ENCODE assay signal across 18 cellular contexts in the genomic region with DNA sequence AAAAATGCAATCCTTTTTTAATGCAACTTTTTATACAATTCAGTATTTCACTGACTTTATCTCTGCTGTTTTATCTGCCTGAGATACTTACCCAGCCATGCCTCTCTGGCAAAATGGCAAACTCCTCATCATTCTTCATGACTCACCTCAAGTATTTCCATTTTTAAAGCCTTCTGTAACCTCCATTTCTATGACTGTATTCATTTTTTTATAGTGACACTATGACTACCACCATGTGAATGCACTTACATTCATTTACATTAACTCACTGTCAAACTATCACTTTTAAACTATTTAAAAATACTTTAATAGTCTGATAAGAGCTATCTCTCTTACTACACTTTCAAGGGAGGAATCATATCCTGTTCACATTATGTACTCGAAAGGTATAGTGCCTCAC.
A peak's percentile ranks its signal among the peaks of the same experiment; 100 is the strongest.
DNase-seq lines count a peak whose midpoint lies in the region; ATAC-seq and TF ChIP-seq lines count a peak whose summit lies in the region.
"Had no signal": no experiment of that assay in that cellular context is flagged by ENCODE, and none has a peak within 500 bp of the region (broad histone marks: within the 10 kb centered on the region; RNA-seq: fewer than 3 reads in every experiment).

No MANE protein-coding gene starts in this region.

- no peaks in the 10 kb centered on the region for H3K79me1 ChIP-seq in trophoblast cell (ENCODE audit: low read length)

- H4K12ac ChIP-seq in trophoblast cell (ENCODE audit: low read depth, low read length): no peak overlapping the region

- no peak overlapping the region for H2AK5ac ChIP-seq in trophoblast cell (ENCODE audit: low read length)

- WGBS in trophoblast cell (ENCODE audit: extremely low coverage, insufficient coverage, insufficient read length): no CpG with 5 or more reads among the region's 1 CpG
- WGBS in thyroid gland, 2 donors: 90 to 91% methylated on average over 1 of the region's 1 CpG

- H3K4me2 ChIP-seq in trophoblast cell (ENCODE audit: low read length): no peak overlapping the region

- no peak overlapping the region for H2AFZ ChIP-seq in trophoblast cell (ENCODE audit: insufficient read depth, low read length, poor library complexity)

- H3K27ac ChIP-seq in trophoblast cell (ENCODE audit: low read depth, low read length) (no peak overlapping the region), thyroid gland (no peak overlapping the region)
- H3K27ac ChIP-seq: ascending aorta, dorsolateral prefrontal cortex, Peyer's patch, suprapubic skin had no signal

- H3K79me2 ChIP-seq in trophoblast cell (ENCODE audit: control insufficient read depth, insufficient read depth, low read length, poor library complexity): no peaks in the 10 kb centered on the region

- TF ChIP-seq CTCF in epithelial cell of esophagus (IDR thresholded peaks at IDR 0.05; ENCODE audit: insufficient read depth, low read depth, low read length, missing control alignments) (no peak), thyroid gland (IDR thresholded peaks at IDR 0.05) (no peak)

- H2BK5ac ChIP-seq in trophoblast cell (ENCODE audit: low read depth, low read length, poor library complexity): no peak overlapping the region

- H3K9ac ChIP-seq in trophoblast cell (ENCODE audit: low read length): no peak overlapping the region

- H3K14ac ChIP-seq in trophoblast cell (ENCODE audit: low read length): no peak overlapping the region

- no peak overlapping the region for H4K8ac ChIP-seq in trophoblast cell (ENCODE audit: low read depth, low read length)

- H2BK12ac ChIP-seq in trophoblast cell (ENCODE audit: low read length): no peak overlapping the region

- no peak overlapping the region for H4K91ac ChIP-seq in trophoblast cell (ENCODE audit: low read depth, low read length)

- peaks cover 6% of the 10 kb centered on the region for H3K9me3 ChIP-seq in trophoblast cell (ENCODE audit: insufficient read depth, low read depth, low read length)
- no peaks in the 10 kb centered on the region for H3K9me3 ChIP-seq in thyroid gland
- H3K9me3 ChIP-seq: ascending aorta, suprapubic skin had no signal

- no peaks in the 10 kb centered on the region for H3K4me1 ChIP-seq in trophoblast cell (ENCODE audit: control insufficient read depth in 1 of 2, insufficient read depth in 2 of 2, low read length in 2 of 2)
- H3K4me1 ChIP-seq in thyroid gland: no peaks in the 10 kb centered on the region
- H3K4me1 ChIP-seq: ascending aorta, Peyer's patch, suprapubic skin had no signal

- no peak overlapping the region for H2BK120ac ChIP-seq in trophoblast cell (ENCODE audit: insufficient read depth, low read length, poor library complexity)

- intact Hi-C loops in thyroid gland (cut with DNase I): no loop called here

- H3K4ac ChIP-seq in trophoblast cell (ENCODE audit: low read depth, low read length): no peak overlapping the region

- peak; percentile 88 for DNase-seq in ELR (ENCODE audit: low read depth)
- DNase-seq in RKO (ENCODE audit: low spot score): peak; percentile 66
- DNase-seq in epithelial cell of esophagus (ENCODE audit: low read depth): peak; percentile 62
- DNase-seq in trophoblast cell: peak; percentile 3 to 54
- no peak for DNase-seq in HuH-7 (ENCODE audit: low spot score)
- DNase-seq in HuH-7.5 (ENCODE audit: low spot score): no peak
- DNase-seq in thyroid gland: no peak
- DNase-seq: activated CD8-positive, alpha-beta memory T cell treated with anti-CD3 and anti-CD28 coated beads, Interleukin-2, amount 10 ng/mL, durations not matched to agents 7 days and 5 days; activated effector memory CD4-positive, alpha-beta T cell treated with anti-CD3 and anti-CD28 coated beads, Interleukin-2, amount 50 U/mL, for 16 hours; DMS79; dorsolateral prefrontal cortex; MM.1S; NCI-H2029; NCI-H524; Peyer's patch had no signal

- no peak overlapping the region for H3K4me3 ChIP-seq in epithelial cell of esophagus (ENCODE audit: low read length)
- H3K4me3 ChIP-seq in trophoblast cell (ENCODE audit: low read depth, low read length): no peak overlapping the region
- H3K4me3 ChIP-seq in thyroid gland (replicated peaks in 1 of 3): no peak overlapping the region
- H3K4me3 ChIP-seq: ascending aorta, dorsolateral prefrontal cortex, Peyer's patch, suprapubic skin had no signal

- H3K36me3 ChIP-seq in trophoblast cell (ENCODE audit: control insufficient read depth in 1 of 2, insufficient read depth in 2 of 2, low read length in 2 of 2) (no peaks in the 10 kb centered on the region), thyroid gland (no peaks in the 10 kb centered on the region)
- H3K36me3 ChIP-seq: ascending aorta, Peyer's patch, suprapubic skin had no signal

- no peak overlapping the region for H3K23ac ChIP-seq in trophoblast cell (ENCODE audit: low read length)

- TF ChIP-seq POLR2A in thyroid gland (IDR thresholded peaks at IDR 0.05): no peak

- no peak for ATAC-seq in GM18517 (IDR thresholded peaks at IDR 0.05; ENCODE audit: unreplicated experiment)
- ATAC-seq: activated CD8-positive, alpha-beta memory T cell treated with anti-CD3 and anti-CD28 coated beads, Interleukin-2, amount 10 ng/mL, durations not matched to agents 7 days and 5 days had no signal

- H3K18ac ChIP-seq in trophoblast cell (ENCODE audit: low read length): no peak overlapping the region

- H3K27me3 ChIP-seq in trophoblast cell (ENCODE audit: insufficient read depth, low read length) (no peaks in the 10 kb centered on the region), thyroid gland (no peaks in the 10 kb centered on the region)
- H3K27me3 ChIP-seq: ascending aorta, dorsolateral prefrontal cortex, Peyer's patch, suprapubic skin had no signal

Comparison
In these comparisons a context has a peak if more than half of its experiments do, and no peak if none do; other contexts are left out.
1. DNase-seq: peak in ELR (single experiment), RKO (single experiment), epithelial cell of esophagus (single experiment) and trophoblast cell (2 of 2); none in HuH-7 (single experiment), HuH-7.5 (single experiment) and thyroid gland (0 of 2).